In genomic region chr20:49823152-49823847, GRCh38 we compare ENCODE assay signal across 13 cellular contexts. TPM values are rescaled to one million over a fixed set of nuclear protein-coding genes. Genes with fewer than 3 reads are reported as not detected.
DNase-seq lines count a peak whose midpoint lies in the region; FAIRE-seq and TF ChIP-seq lines count a peak whose summit lies in the region.
"Had no signal": no experiment of that assay in that cellular context is flagged by ENCODE, and none has a peak within 500 bp of the region (broad histone marks: within the 10 kb centered on the region; RNA-seq: fewer than 3 reads in every experiment).

No MANE protein-coding gene starts in this region.

- peaks cover 7% of the 10 kb centered on the region for H3K9me3 Mint-ChIP-seq in activated CD4-positive, alpha-beta T cell treated with anti-CD3 and anti-CD28 coated beads, Interleukin-2, amount 10 ng/mL, durations not matched to agents 24 days and 14 days
- peaks cover 9% of the 10 kb centered on the region for H3K9me3 Mint-ChIP-seq in T-helper 2 cell treated with Interferon-gamma antibody and Interleukin-4, amounts not matched to agents 5 μg/mL and 100 μg/mL, for 36 hours
- no peaks in the 10 kb centered on the region for H3K9me3 Mint-ChIP-seq in stimulated activated naive CD8-positive, alpha-beta T cell treated with anti-CD3 and anti-CD28 coated beads, Interleukin-15, Interleukin-2, amounts not matched to agents 100 ng/mL and 50 ng/mL, for 24 hours

- FAIRE-seq in kidney (lab: Jason Lieb, UNC) = no peak
- FAIRE-seq: colon, G401.6 had no signal

- intact Hi-C loops in activated CD4-positive, alpha-beta T cell treated with anti-CD3 and anti-CD28 coated beads, Interleukin-2, amount 10 ng/mL, durations not matched to agents 24 days and 14 days (cut with micrococcal nuclease) = loop anchor here (1.0 to 5.0 kb wide), 4 partner anchors 18 to 286 kb away; no protein-coding TSS in a partner anchor
- intact Hi-C loops in kidney (cut with DNase I) = no loop called here

- no peaks in the 10 kb centered on the region for H3K27me3 Mint-ChIP-seq in activated CD4-positive, alpha-beta T cell treated with anti-CD3 and anti-CD28 coated beads, Interleukin-2, amount 10 ng/mL, durations not matched to agents 24 days and 14 days
- no peaks in the 10 kb centered on the region for H3K27me3 Mint-ChIP-seq in T-helper 2 cell treated with Interferon-gamma antibody and Interleukin-4, amounts not matched to agents 5 μg/mL and 100 μg/mL, for 36 hours (ENCODE audit: low read depth)
- H3K27me3 Mint-ChIP-seq in stimulated activated naive CD8-positive, alpha-beta T cell treated with anti-CD3 and anti-CD28 coated beads, Interleukin-15, Interleukin-2, amounts not matched to agents 100 ng/mL and 50 ng/mL, for 24 hours = no peaks in the 10 kb centered on the region

- peak overlapping the region in 1 of 2 donors; percentile 10 for H3K4me3 ChIP-seq in kidney (ENCODE audit: low read length in 2 of 2)
- H3K4me3 ChIP-seq: heart left ventricle had no signal

- H3K4me1 Mint-ChIP-seq in activated CD4-positive, alpha-beta T cell treated with anti-CD3 and anti-CD28 coated beads, Interleukin-2, amount 10 ng/mL, durations not matched to agents 24 days and 14 days = peaks cover 40% of the 10 kb centered on the region
- peaks cover 44% of the 10 kb centered on the region for H3K4me1 Mint-ChIP-seq in T-helper 2 cell treated with Interferon-gamma antibody and Interleukin-4, amounts not matched to agents 5 μg/mL and 100 μg/mL, for 36 hours (ENCODE audit: low read depth)
- H3K4me1 Mint-ChIP-seq in stimulated activated naive CD8-positive, alpha-beta T cell treated with anti-CD3 and anti-CD28 coated beads, Interleukin-15, Interleukin-2, amounts not matched to agents 100 ng/mL and 50 ng/mL, for 24 hours (ENCODE audit: low read depth) = peaks cover 50% of the 10 kb centered on the region

- peaks cover 69% of the 10 kb centered on the region for H3K36me3 Mint-ChIP-seq in activated CD4-positive, alpha-beta T cell treated with anti-CD3 and anti-CD28 coated beads, Interleukin-2, amount 10 ng/mL, durations not matched to agents 24 days and 14 days (ENCODE audit: low read depth)
- H3K36me3 Mint-ChIP-seq in T-helper 2 cell treated with Interferon-gamma antibody and Interleukin-4, amounts not matched to agents 5 μg/mL and 100 μg/mL, for 36 hours (ENCODE audit: low read depth) = peaks cover 59% of the 10 kb centered on the region
- peaks cover 71% of the 10 kb centered on the region for H3K36me3 Mint-ChIP-seq in stimulated activated naive CD8-positive, alpha-beta T cell treated with anti-CD3 and anti-CD28 coated beads, Interleukin-15, Interleukin-2, amounts not matched to agents 100 ng/mL and 50 ng/mL, for 24 hours (ENCODE audit: low read depth)

- peak; percentile 81 for DNase-seq in activated CD4-positive, alpha-beta T cell treated with anti-CD3 and anti-CD28 coated beads, Interleukin-2, amount 10 ng/mL, durations not matched to agents 24 days and 14 days
- no peak for DNase-seq in activated CD4-positive, alpha-beta T cell treated with anti-CD3 and anti-CD28 coated beads, Interleukin-2, amount 50 U/mL, for 48 hours
- DNase-seq in T-helper 2 cell treated with Interferon-gamma antibody and Interleukin-4, amounts not matched to agents 5 μg/mL and 100 μg/mL, for 36 hours (ENCODE audit: low spot score) = peak; percentile 34
- DNase-seq in kidney (no peak), NCI-H345 (lab: John Stamatoyannopoulos, UW) (no peak), retina (no peak)
- no peak for DNase-seq in NK-92 treated with Interleukin-12 subunit alpha and Interleukin-12 subunit beta, amount 100 ng/mL, for 24 hours (lab: John Stamatoyannopoulos, UW)
- DNase-seq: activated CD8-positive, alpha-beta memory T cell treated with anti-CD3 and anti-CD28 coated beads for 24 hours; heart left ventricle; NCI-H1694 had no signal

- peak overlapping the region; percentile 55 for H3K4me3 Mint-ChIP-seq in activated CD4-positive, alpha-beta T cell treated with anti-CD3 and anti-CD28 coated beads, Interleukin-2, amount 10 ng/mL, durations not matched to agents 24 days and 14 days
- H3K4me3 Mint-ChIP-seq in T-helper 2 cell treated with Interferon-gamma antibody and Interleukin-4, amounts not matched to agents 5 μg/mL and 100 μg/mL, for 36 hours = peak overlapping the region; percentile 32
- peak overlapping the region; percentile 9 for H3K4me3 Mint-ChIP-seq in stimulated activated naive CD8-positive, alpha-beta T cell treated with anti-CD3 and anti-CD28 coated beads, Interleukin-15, Interleukin-2, amounts not matched to agents 100 ng/mL and 50 ng/mL, for 24 hours

- H3K36me3 ChIP-seq in kidney (ENCODE audit: control insufficient read depth in 1 of 2, insufficient read depth in 2 of 2, low read length in 2 of 2) = peaks cover 9 to 25% of the 10 kb centered on the region in 2 donors

- H3K4me1 ChIP-seq in kidney (ENCODE audit: control insufficient read depth in 1 of 2, insufficient read depth in 1 of 2, low read depth in 1 of 2, low read length in 2 of 2) = peaks cover 10 to 17% of the 10 kb centered on the region in 2 donors

- H3K9me3 ChIP-seq in kidney (ENCODE audit: control insufficient read depth in 1 of 2, low read length in 2 of 2) = no peaks in the 10 kb centered on the region

- H3K27ac ChIP-seq in kidney (ENCODE audit: low read depth in 2 of 2, low read length in 2 of 2) = peak overlapping the region; percentile 38 to 51

- H3K27ac Mint-ChIP-seq in activated CD4-positive, alpha-beta T cell treated with anti-CD3 and anti-CD28 coated beads, Interleukin-2, amount 10 ng/mL, durations not matched to agents 24 days and 14 days = peak overlapping the region; percentile 69
- H3K27ac Mint-ChIP-seq in T-helper 2 cell treated with Interferon-gamma antibody and Interleukin-4, amounts not matched to agents 5 μg/mL and 100 μg/mL, for 36 hours = peak overlapping the region; percentile 80
- H3K27ac Mint-ChIP-seq in stimulated activated naive CD8-positive, alpha-beta T cell treated with anti-CD3 and anti-CD28 coated beads, Interleukin-15, Interleukin-2, amounts not matched to agents 100 ng/mL and 50 ng/mL, for 24 hours = peak overlapping the region; percentile 34

- TF ChIP-seq CTCF in kidney (IDR thresholded peaks at IDR 0.05; ENCODE audit: borderline replicate concordance, extremely low read depth, insufficient read depth) = no peak

- peak overlapping the region in 1 of 2 donors; percentile 8 for H3K9ac ChIP-seq in kidney (ENCODE audit: low read length in 2 of 2)

RNA-seq across cellular contexts. Expression of gene SLC9A8, which starts 10.7 kb away (rescaled TPM):
- 15.2 and 15.7 TPM in 2 replicates for total RNA-seq in activated CD4-positive, alpha-beta T cell treated with anti-CD3 and anti-CD28 coated beads, Interleukin-2, amount 10 ng/mL, durations not matched to agents 24 days and 14 days
- 22.4 TPM for total RNA-seq in kidney
- polyA plus RNA-seq in kidney (ENCODE audit: insufficient read depth, low read depth, low replicate concordance) = 4.5 TPM

Comparison
In these comparisons a context has a peak if more than half of its experiments do, and no peak if none do; other contexts are left out.
1. DNase-seq: peak in activated CD4-positive, alpha-beta T cell treated with anti-CD3 and anti-CD28 coated beads, Interleukin-2, amount 10 ng/mL, durations not matched to agents 24 days and 14 days (single experiment) and T-helper 2 cell treated with Interferon-gamma antibody and Interleukin-4, amounts not matched to agents 5 μg/mL and 100 μg/mL, for 36 hours (single experiment); none in activated CD4-positive, alpha-beta T cell treated with anti-CD3 and anti-CD28 coated beads, Interleukin-2, amount 50 U/mL, for 48 hours (0 of 2), kidney (single experiment), NK-92 treated with Interleukin-12 subunit alpha and Interleukin-12 subunit beta, amount 100 ng/mL, for 24 hours (single experiment), NCI-H345 (single experiment) and retina (single experiment).
2. Peak in every context shown above with its lines, with median percentiles within 50 percentile points of each other: H3K27ac Mint-ChIP-seq and H3K4me3 Mint-ChIP-seq.